ENCODE assay signal across 1 cellular context in genomic region chr21:17502985-17503384, GRCh38. TPM values are rescaled to one million over a fixed set of nuclear protein-coding genes. Genes with fewer than 3 reads are reported as not detected.
"Had no signal": no experiment of that assay in that cellular context is flagged by ENCODE, and none has a peak within 500 bp of the region (broad histone marks: within the 10 kb centered on the region; RNA-seq: fewer than 3 reads in every experiment).

No MANE protein-coding gene starts in this region.

RNA-seq across cellular contexts. Expression of gene CXADR, which starts 9.9 kb away (rescaled TPM):
- total RNA-seq: myocyte had no signal
